In genomic region chr18:12551466-12551865, GRCh38 we compare ENCODE assay signal across 7 cellular contexts.
DNase-seq lines count a peak whose midpoint lies in the region; ATAC-seq and TF ChIP-seq lines count a peak whose summit lies in the region.
"Not testable (repeated sequence)": the region's sequence is repeated elsewhere in the genome, so short reads cannot be mapped to it uniquely, and the experiment has no call there.

No MANE protein-coding gene starts in this region.

- not testable (repeated sequence) for H3K9me3 ChIP-seq in mammary epithelial cell (replicated peaks; ENCODE audit: insufficient read depth, low read length); right lobe of liver; psoas muscle
- H3K9me3 ChIP-seq in heart left ventricle, result peaks cover 0 to 19% (median 0%) of the 10 kb centered on the region in 12 donors

- peaks cover 35% of the 10 kb centered on the region for H3K79me2 ChIP-seq in mammary epithelial cell (ENCODE audit: insufficient read depth, low read length)

- H3K27ac ChIP-seq in mammary epithelial cell (ENCODE audit: insufficient read depth, low read depth, low read length), result not testable (repeated sequence)
- H3K27ac ChIP-seq in heart left ventricle (peak overlapping the region in 3 of 12 donors; percentile 7 to 53 (median 10)), right lobe of liver (peak overlapping the region in 2 of 3 donors; percentile 34 to 40), psoas muscle (peak overlapping the region; percentile 78)

- H3K4me1 ChIP-seq in mammary epithelial cell (ENCODE audit: insufficient read depth, low read length) (peaks cover 19% of the 10 kb centered on the region), heart left ventricle (peaks cover 0 to 18% (median 6%) of the 10 kb centered on the region in 12 donors), psoas muscle (peaks cover 26% of the 10 kb centered on the region)
- H3K4me1 ChIP-seq in right lobe of liver, result not testable (repeated sequence)

- H3K4me2 ChIP-seq in mammary epithelial cell (ENCODE audit: insufficient read depth, low read depth, low read length), result peak overlapping the region; percentile 57

- not testable (repeated sequence) for TF ChIP-seq POLR2A in heart left ventricle (IDR thresholded peaks at IDR 0.05); right lobe of liver (IDR thresholded peaks at IDR 0.05)

- not testable (repeated sequence) for H3K27me3 ChIP-seq in mammary epithelial cell (ENCODE audit: insufficient read depth, low read length); heart left ventricle; right lobe of liver; psoas muscle (ENCODE audit: insufficient read depth in 3 of 3, low read length in 2 of 3)

- H2AFZ ChIP-seq in mammary epithelial cell (ENCODE audit: low read depth, low read length), result not testable (repeated sequence)

- H3K4me3 ChIP-seq in mammary epithelial cell (replicated peaks in 1 of 3; ENCODE audit: insufficient read depth in 1 of 3, low read depth in 2 of 3, low read length in 3 of 3); heart left ventricle; right lobe of liver: not testable (repeated sequence)
- H3K4me3 ChIP-seq in psoas muscle, result peak overlapping the region; percentile 37

- H3K36me3 ChIP-seq in mammary epithelial cell (ENCODE audit: insufficient read depth, low read length); heart left ventricle; right lobe of liver; psoas muscle (ENCODE audit: insufficient read depth in 1 of 2, low read depth in 1 of 2): not testable (repeated sequence)

- dilution Hi-C loops in mammary epithelial cell (cut with HindIII; ENCODE audit: low sequenced_read_pairs), result not testable (repeated sequence)

- not testable (repeated sequence) for TF ChIP-seq CTCF in mammary epithelial cell (conservative IDR thresholded peaks at IDR 0.05 in 1 of 2, IDR thresholded peaks at IDR 0.05 in 1 of 2; ENCODE audit: extremely low read depth in 1 of 2, insufficient read depth in 1 of 2, low read depth in 1 of 2, low read length in 2 of 2); heart left ventricle (IDR thresholded peaks at IDR 0.05); right lobe of liver (IDR thresholded peaks at IDR 0.05); psoas muscle (IDR thresholded peaks at IDR 0.05)

- DNase-seq in Caki2 (ENCODE audit: low read depth) (peak; percentile 77), NCI-H146 (lab: John Stamatoyannopoulos, UW) (peak; percentile 79), NCI-H446 treated with DMSO at 0.1 percent for 48 hours (lab: John Stamatoyannopoulos, UW) (peak; percentile 25)
- DNase-seq in mammary epithelial cell, heart left ventricle, right lobe of liver, psoas muscle: not testable (repeated sequence)

- in situ Hi-C loops in Caki2 (cut with HindIII; ENCODE audit: low pct_unique_long_range_greater_than_20kb, low sequenced_read_pairs); mammary epithelial cell (cut with MboI; ENCODE audit: low sequenced_read_pairs in 2 of 2): not testable (repeated sequence)

- not testable (repeated sequence) for H4K20me1 ChIP-seq in mammary epithelial cell (ENCODE audit: insufficient read depth, low read length)

- WGBS in mammary epithelial cell (ENCODE audit: low coverage, missing lambda C conversion rate), result 87% methylated on average over 10 of the region's 13 CpGs
- 78 to 89% (median 84%) methylated on average over 13 of the region's 13 CpGs for WGBS in heart left ventricle, 4 donors
- 83% methylated on average over 13 of the region's 13 CpGs for WGBS in right lobe of liver (ENCODE audit: insufficient coverage, low coverage, low lambda C conversion rate, missing lambda C conversion rate)
- WGBS in psoas muscle, 3 donors, result 61 to 92% (median 68%) methylated on average over 13 of the region's 13 CpGs

- ATAC-seq in heart left ventricle (peak in 3 of 4 donors; percentile 17 to 41 (median 28)), right lobe of liver (peak; percentile 8 to 78 (median 52)), psoas muscle (peak; percentile 33 to 43 (median 36))

- H3K9ac ChIP-seq in mammary epithelial cell (ENCODE audit: insufficient read depth, low read length), result not testable (repeated sequence)

- intact Hi-C loops in mammary epithelial cell (cut with micrococcal nuclease) (loop anchor here (10.0 kb wide), 1 partner anchor 147 kb away; the partner anchor contains the start of gene PRELID3A), heart left ventricle (cut with DNase I) (loop anchor here in 2 of 10 donors (5.0 to 10.0 kb wide), 2 partner anchors 93 to 106 kb away; partner anchors contain the start of gene SPIRE1 (in 1 of the 2)), right lobe of liver (cut with DNase I) (loop anchor here in 1 of 2 donors (10.0 kb wide), 1 partner anchor 93 kb away; no protein-coding TSS in a partner anchor), psoas muscle (cut with DNase I) (loop anchor here in 1 of 2 donors (5.0 kb wide), 1 partner anchor 106 kb away; the partner anchor contains the start of gene SPIRE1)

- BruUV-seq in mammary epithelial cell (replicated peaks; lab: Mats Ljungman, UMichigan), result not testable (repeated sequence)

- CTCF ChIA-PET in mammary epithelial cell (lab: Charles Lee; ENCODE audit: low non-redundant PET), result not testable (repeated sequence)
